ENCODE assay signal across 8 cellular contexts in the genomic region with DNA sequence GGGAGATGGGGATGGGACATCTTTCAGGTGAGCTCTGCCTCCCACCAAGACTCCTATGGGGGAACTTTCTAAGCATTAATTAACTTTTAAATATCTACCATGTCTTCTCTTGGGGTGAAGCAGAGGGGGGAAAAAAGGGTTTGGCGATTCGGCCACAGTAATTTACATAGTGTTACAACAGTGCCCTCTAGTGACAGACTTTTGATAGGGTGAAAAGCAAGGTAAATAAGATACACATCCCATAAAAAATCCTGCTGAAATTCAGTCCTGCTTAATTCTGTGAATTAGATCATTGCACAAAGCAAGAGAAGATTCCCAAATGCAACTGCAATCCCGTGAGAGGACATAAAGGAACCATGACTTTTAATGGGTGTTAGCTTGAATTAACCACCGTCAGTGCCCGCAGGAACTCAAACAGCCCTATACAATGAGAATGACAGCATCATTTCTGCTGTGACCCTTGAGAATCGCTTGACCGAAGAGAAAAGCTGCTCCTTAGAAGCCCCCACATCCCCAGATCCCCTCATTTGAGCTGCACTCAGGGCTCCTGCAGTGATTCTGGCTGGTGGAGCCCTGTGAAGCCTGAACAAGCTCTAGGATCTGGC. TPM values are rescaled to one million over a fixed set of nuclear protein-coding genes. Genes with fewer than 3 reads are reported as not detected.
DNase-seq lines count a peak whose midpoint lies in the region; ATAC-seq, FAIRE-seq and TF ChIP-seq lines count a peak whose summit lies in the region.

No MANE protein-coding gene starts in this region.

- H3K79me2 ChIP-seq in keratinocyte (ENCODE audit: control insufficient read depth, insufficient read depth, low read length), result no peaks in the 10 kb centered on the region

- ATAC-seq in HG02973 (IDR thresholded peaks at IDR 0.05; ENCODE audit: unreplicated experiment) (no peak), HG03521 (IDR thresholded peaks at IDR 0.05; ENCODE audit: unreplicated experiment) (no peak)

- H4K20me1 ChIP-seq in keratinocyte (ENCODE audit: control insufficient read depth, extremely low read depth, insufficient read depth, low read length), result no peaks in the 10 kb centered on the region

- dilution Hi-C loops in keratinocyte (cut with MboI; ENCODE audit: extremely low pct_ligation_motif_present, low sequenced_read_pairs), result no loop called here

- H3K4me1 ChIP-seq in adrenal gland (replicated peaks in 1 of 2) (no peaks in the 10 kb centered on the region), keratinocyte (ENCODE audit: control insufficient read depth, extremely low read depth, insufficient read depth, low read length) (no peaks in the 10 kb centered on the region)

- DNase-seq in AG09309 (ENCODE audit: low read depth) (no peak), GM12864 (ENCODE audit: low read depth) (peak; percentile 15), NCI-H1105 (lab: John Stamatoyannopoulos, UW) (peak; percentile 9), adrenal gland (peak in 1 of 7 donors; percentile 16), keratinocyte (ENCODE audit: low read depth, low spot score) (no peak)
- DNase-seq in stimulated activated naive CD4-positive, alpha-beta T cell treated with Interleukin-2 at 50 U/mL for 16 hours (lab: John Stamatoyannopoulos, UW), result no peak

- no peak for FAIRE-seq in keratinocyte (lab: Jason Lieb, UNC)

- H3K9me3 ChIP-seq in adrenal gland (replicated peaks in 1 of 3) (no peaks in the 10 kb centered on the region), keratinocyte (ENCODE audit: control insufficient read depth, low read depth, low read length) (no peaks in the 10 kb centered on the region)

- H3K9me1 ChIP-seq in keratinocyte (ENCODE audit: control insufficient read depth, extremely low read depth, insufficient read depth, low read length), result no peaks in the 10 kb centered on the region

- no peak overlapping the region for H3K27ac ChIP-seq in adrenal gland
- H3K27ac ChIP-seq in keratinocyte (ENCODE audit: control insufficient read depth, insufficient read depth, low read length), result no peak overlapping the region

- no peak for TF ChIP-seq POLR2A in adrenal gland (IDR thresholded peaks at IDR 0.05)

- 49 to 56% (median 50%) methylated on average over 7 of the region's 7 CpGs for WGBS in adrenal gland, 4 donors

- no peaks in the 10 kb centered on the region for H3K27me3 ChIP-seq in adrenal gland
- no peaks in the 10 kb centered on the region for H3K27me3 ChIP-seq in keratinocyte (ENCODE audit: control insufficient read depth, extremely low read depth, insufficient read depth, low read length)

- H3K9ac ChIP-seq in keratinocyte (ENCODE audit: control insufficient read depth, extremely low read depth, insufficient read depth, low read length), result no peak overlapping the region

- intact Hi-C loops in adrenal gland (cut with DNase I), result loop anchor here in 1 of 2 donors (5.0 to 10.0 kb wide), 2 partner anchors 76 to 283 kb away; no protein-coding TSS in a partner anchor

- no peak overlapping the region for H2AFZ ChIP-seq in keratinocyte (ENCODE audit: control insufficient read depth, low read length)

- H3K36me3 ChIP-seq in adrenal gland (replicated peaks in 1 of 2) (no peaks in the 10 kb centered on the region), keratinocyte (ENCODE audit: control insufficient read depth in 2 of 2, extremely low read depth in 1 of 2, insufficient read depth in 2 of 2, low read length in 2 of 2) (no peaks in the 10 kb centered on the region)

- H3K4me2 ChIP-seq in keratinocyte (ENCODE audit: control insufficient read depth, extremely low read depth, insufficient read depth, low read depth, low read length), result no peak overlapping the region

- H3K4me3 ChIP-seq in AG09309 (ENCODE audit: control insufficient read depth, low read depth, low read length), result no peak overlapping the region
- no peak overlapping the region for H3K4me3 ChIP-seq in GM12864 (ENCODE audit: low read depth, low read length)
- H3K4me3 ChIP-seq in adrenal gland, result no peak overlapping the region
- H3K4me3 ChIP-seq in keratinocyte (ENCODE audit: control insufficient read depth in 2 of 3, extremely low read depth in 1 of 3, insufficient read depth in 2 of 3, low read depth in 1 of 3, low read length in 3 of 3), result no peak overlapping the region

- TF ChIP-seq CTCF in AG09309 (IDR thresholded peaks at IDR 0.05; ENCODE audit: control insufficient read depth, insufficient read depth, low read depth, low read length, missing control alignments) (peak; percentile 56), GM12864 (IDR thresholded peaks at IDR 0.05; ENCODE audit: low read depth, low read length, missing control alignments) (peak; percentile 57), adrenal gland (IDR thresholded peaks at IDR 0.05) (peak; percentile 29 to 74 (median 53)), keratinocyte (optimal IDR thresholded peaks at IDR 0.05 in 1 of 3, IDR thresholded peaks at IDR 0.05 in 1 of 3, conservative IDR thresholded peaks at IDR 0.05 in 1 of 3; ENCODE audit: extremely low read depth in 1 of 3, insufficient read depth in 2 of 3, low read length in 3 of 3) (peak; percentile 37 to 51 (median 38))

RNA-seq across cellular contexts. Expression of gene FAM124B, which starts 32.8 kb away (rescaled TPM):
- total RNA-seq in adrenal gland, result 1 to 10 TPM in 2 of 8 donors, under 1 TPM in 4, not detected in 2; 0.46 to 1.1 (median 0.77) TPM
- polyA plus RNA-seq in adrenal gland (under 1 TPM; 0.16 to 0.40 (median 0.37) TPM), keratinocyte (0.03 to 0.04 TPM (median 0.03 TPM) in 3 replicates)
- polyA plus RNA-seq in keratinocyte (2011; ENCODE audit: low read depth), result 0.20 TPM
- polyA plus RNA-seq in keratinocyte (2011; cell fraction: cytosol; rRNA removed), result 0.04 TPM in 1 of 2 replicates, not detected in the other
- polyA plus RNA-seq in keratinocyte (2011; cell fraction: nucleus; rRNA removed), result 0.13 and 0.17 TPM in 2 replicates
- polyA plus RNA-seq in keratinocyte (2012; ENCODE audit: low replicate concordance), result 0.23 TPM in 1 of 2 replicates, not detected in the other
- polyA minus RNA-seq in keratinocyte, result 0.10 TPM in 1 of 3 replicates, not detected in the others
- polyA minus RNA-seq in keratinocyte (2011; cell fraction: cytosol; rRNA and poly(A)+ RNA removed), result not detected
- 0.21 TPM in 1 of 2 replicates, not detected in the other for polyA minus RNA-seq in keratinocyte (2011; cell fraction: nucleus; rRNA and poly(A)+ RNA removed)

Comparison
In these comparisons a context has a peak if more than half of its experiments do, and no peak if none do; other contexts are left out.
1. DNase-seq: peak in GM12864 (single experiment) and NCI-H1105 (single experiment); none in AG09309 (single experiment), keratinocyte (single experiment) and stimulated activated naive CD4-positive, alpha-beta T cell treated with Interleukin-2 at 50 U/mL for 16 hours (single experiment).
2. Peak in every context shown above with its lines, with median percentiles within 50 percentile points of each other: CTCF ChIP-seq.